In genomic region chr22:36340621-36341020, GRCh38 we compare ENCODE assay signal across 1 cellular context.
TF ChIP-seq lines count a peak whose summit lies in the region.

No MANE protein-coding gene starts in this region.

TF ChIP-seq in GM23338, 12 proteins besides CTCF, POLR2A, EP300 and RAD21 (continued from another document):
- TF ChIP-seq ZNF462 (CRISPR knock-in tag; IDR thresholded peaks at IDR 0.05): no peak
- TF ChIP-seq ETS1 (IDR thresholded peaks at IDR 0.05): no peak
- TF ChIP-seq ZNF114 (CRISPR knock-in tag; IDR thresholded peaks at IDR 0.05): no peak
- no peak for TF ChIP-seq JUNB (IDR thresholded peaks at IDR 0.05; ENCODE audit: unreplicated experiment)
- no peak for TF ChIP-seq STAT1 (IDR thresholded peaks at IDR 0.05; ENCODE audit: unreplicated experiment)
